ENCODE assay signal across 8 cellular contexts in genomic region chr17:6651483-6652452, GRCh38. TPM values are rescaled to one million over a fixed set of nuclear protein-coding genes. Genes with fewer than 3 reads are reported as not detected.
DNase-seq lines count a peak whose midpoint lies in the region; ATAC-seq and TF ChIP-seq lines count a peak whose summit lies in the region.

Gene C17orf100, plus strand, starts transcription at chr17:6651762. Its CDS starts 152 bp downstream, at chr17:6651914.
Gene MED31, minus strand, starts transcription at chr17:6651605. Its CDS starts 77 bp downstream, at chr17:6651528.

- POLR2A ChIA-PET in CD8-positive, alpha-beta memory T cell (lab: Charles Lee) = interaction anchor here (0.6 to 1.3 kb wide), 5 partner anchors 10 to 363 kb away, joined by 3 to 11 read pairs (median 4); partner anchors contain the start of genes KIAA0753 and TXNDC17

- CTCF ChIA-PET in CD8-positive, alpha-beta memory T cell (lab: Charles Lee) = interaction anchor here (1.1 kb wide), 1 partner anchor 10 kb away, joined by 7 read pairs; no protein-coding TSS in a partner anchor

- peaks cover 51 to 81% (median 72%) of the 10 kb centered on the region in 3 donors for H3K4me1 Mint-ChIP-seq in CD8-positive, alpha-beta memory T cell
- peaks cover 26 to 42% of the 10 kb centered on the region in 2 donors for H3K4me1 Mint-ChIP-seq in effector memory CD8-positive, alpha-beta T cell (ENCODE audit: low read depth in 2 of 2)
- peaks cover 50% of the 10 kb centered on the region for H3K4me1 Mint-ChIP-seq in memory B cell

- peak; percentile 90 to 95 (median 93) for DNase-seq in CD8-positive, alpha-beta memory T cell
- DNase-seq in GM20000 (ENCODE audit: low spot score) = peak; percentile 97
- peak; percentile 93 for DNase-seq in HT1080 (ENCODE audit: low read depth)
- peak; percentile 86 to 92 for DNase-seq in NOMO-1 (lab: John Stamatoyannopoulos, UW; ENCODE audit: unreplicated experiment in 2 of 2)
- DNase-seq in activated CD8-positive, alpha-beta memory T cell treated with anti-CD3 and anti-CD28 coated beads for 48 hours (ENCODE audit: low read depth in 2 of 3, low spot score in 2 of 3) = peak; percentile 81 to 91 (median 86)
- peak; percentile 90 to 92 (median 91) for DNase-seq in effector memory CD8-positive, alpha-beta T cell
- DNase-seq in memory B cell (ENCODE audit: low spot score in 2 of 2) = peak; percentile 87 to 90
- peak; percentile 89 for DNase-seq in stimulated activated CD8-positive, alpha-beta memory T cell treated with anti-CD3 and anti-CD28 coated beads, Interleukin-12 subunit alpha, Interleukin-12 subunit beta, amount 100 ng/mL, for 1 hour (ENCODE audit: low read depth)

- peaks cover 45% of the 10 kb centered on the region for H3K4me1 ChIP-seq in CD8-positive, alpha-beta memory T cell (ENCODE audit: insufficient read depth, low read length)

- H3K27me3 ChIP-seq in CD8-positive, alpha-beta memory T cell (ENCODE audit: insufficient read depth, low read length, poor library complexity, severe bottlenecking) = no peaks in the 10 kb centered on the region

- H3K36me3 ChIP-seq in CD8-positive, alpha-beta memory T cell (ENCODE audit: insufficient read depth, low read length) = peaks cover 15% of the 10 kb centered on the region

- H3K27ac ChIP-seq in CD8-positive, alpha-beta memory T cell (ENCODE audit: low read depth, low read length) = peak within 1 kb of the TSS; percentile 100

- H3K36me3 Mint-ChIP-seq in CD8-positive, alpha-beta memory T cell = peaks cover 0 to 43% (median 8%) of the 10 kb centered on the region in 3 donors
- peaks cover 22% of the 10 kb centered on the region for H3K36me3 Mint-ChIP-seq in effector memory CD8-positive, alpha-beta T cell (ENCODE audit: insufficient read depth)
- H3K36me3 Mint-ChIP-seq in memory B cell = peaks cover 13% of the 10 kb centered on the region

- H3K9me3 Mint-ChIP-seq in CD8-positive, alpha-beta memory T cell = peaks cover 0 to 1% (median 0%) of the 10 kb centered on the region in 5 donors
- no peaks in the 10 kb centered on the region for H3K9me3 Mint-ChIP-seq in effector memory CD8-positive, alpha-beta T cell
- H3K9me3 Mint-ChIP-seq in memory B cell = no peaks in the 10 kb centered on the region

- peak within 1 kb of the TSS; percentile 94 to 99 (median 97) for H3K4me3 Mint-ChIP-seq in CD8-positive, alpha-beta memory T cell
- peak within 1 kb of the TSS; percentile 95 to 96 for H3K4me3 Mint-ChIP-seq in effector memory CD8-positive, alpha-beta T cell
- H3K4me3 Mint-ChIP-seq in memory B cell = peak within 1 kb of the TSS; percentile 94

- ATAC-seq in effector memory CD8-positive, alpha-beta T cell (replicated peaks) = peak; percentile 85
- ATAC-seq in memory B cell (ENCODE audit: low read depth) = peak; percentile 84

- no peak for TF ChIP-seq CTCF in GM20000 (IDR thresholded peaks at IDR 0.05; ENCODE audit: extremely low read depth, missing control alignments)

- H3K4me3 ChIP-seq in CD8-positive, alpha-beta memory T cell (ENCODE audit: low read length) = peak within 1 kb of the TSS; percentile 92

- H3K9me3 ChIP-seq in CD8-positive, alpha-beta memory T cell (ENCODE audit: low read length) = no peaks in the 10 kb centered on the region

- H3K27ac Mint-ChIP-seq in CD8-positive, alpha-beta memory T cell = peak within 1 kb of the TSS; percentile 98 to 100 (median 100)
- peak within 1 kb of the TSS; percentile 100 for H3K27ac Mint-ChIP-seq in effector memory CD8-positive, alpha-beta T cell
- peak within 1 kb of the TSS; percentile 99 for H3K27ac Mint-ChIP-seq in memory B cell

- peaks cover 3 to 5% of the 10 kb centered on the region in 2 donors for H3K27me3 Mint-ChIP-seq in CD8-positive, alpha-beta memory T cell
- H3K27me3 Mint-ChIP-seq in effector memory CD8-positive, alpha-beta T cell = no peaks in the 10 kb centered on the region
- H3K27me3 Mint-ChIP-seq in memory B cell = no peaks in the 10 kb centered on the region

RNA-seq across cellular contexts. Expression of gene C17orf100, which starts in this region (rescaled TPM):
- 1 to 10 TPM; 2.0 to 2.1 TPM for total RNA-seq in CD8-positive, alpha-beta memory T cell
- 4.7 TPM for polyA plus RNA-seq in CD8-positive, alpha-beta memory T cell
- 0.23 and 0.31 TPM in 2 replicates for total RNA-seq in HT1080 (2014; rRNA removed; shearing (Covaris generic))
- polyA plus RNA-seq in HT1080 (2015; cell fraction: cytosol; rRNA removed) = 4.0 and 5.4 TPM in 2 replicates
- 1.6 and 2.2 TPM in 2 replicates for polyA plus RNA-seq in HT1080 (2015; cell fraction: nucleus; rRNA removed)

RNA-seq across cellular contexts. Expression of gene MED31, which starts in this region (rescaled TPM):
- 10 to 100 TPM; 24.8 to 29.5 TPM for total RNA-seq in CD8-positive, alpha-beta memory T cell
- 36.5 TPM for polyA plus RNA-seq in CD8-positive, alpha-beta memory T cell
- total RNA-seq in HT1080 (2014; rRNA removed; shearing (Covaris generic)) = 37.8 and 48.5 TPM in 2 replicates
- polyA plus RNA-seq in HT1080 (2015; cell fraction: cytosol; rRNA removed) = 13.9 and 16.0 TPM in 2 replicates
- polyA plus RNA-seq in HT1080 (2015; cell fraction: nucleus; rRNA removed) = 14.5 and 18.6 TPM in 2 replicates

Comparison
In these comparisons a context has a peak if more than half of its experiments do, and no peak if none do; other contexts are left out.
1. Peak in every context shown above with its lines: DNase-seq, ATAC-seq, H3K4me3 ChIP-seq and H3K27ac ChIP-seq.